2 cellular contexts compared by ENCODE assay signal in the genomic region with DNA sequence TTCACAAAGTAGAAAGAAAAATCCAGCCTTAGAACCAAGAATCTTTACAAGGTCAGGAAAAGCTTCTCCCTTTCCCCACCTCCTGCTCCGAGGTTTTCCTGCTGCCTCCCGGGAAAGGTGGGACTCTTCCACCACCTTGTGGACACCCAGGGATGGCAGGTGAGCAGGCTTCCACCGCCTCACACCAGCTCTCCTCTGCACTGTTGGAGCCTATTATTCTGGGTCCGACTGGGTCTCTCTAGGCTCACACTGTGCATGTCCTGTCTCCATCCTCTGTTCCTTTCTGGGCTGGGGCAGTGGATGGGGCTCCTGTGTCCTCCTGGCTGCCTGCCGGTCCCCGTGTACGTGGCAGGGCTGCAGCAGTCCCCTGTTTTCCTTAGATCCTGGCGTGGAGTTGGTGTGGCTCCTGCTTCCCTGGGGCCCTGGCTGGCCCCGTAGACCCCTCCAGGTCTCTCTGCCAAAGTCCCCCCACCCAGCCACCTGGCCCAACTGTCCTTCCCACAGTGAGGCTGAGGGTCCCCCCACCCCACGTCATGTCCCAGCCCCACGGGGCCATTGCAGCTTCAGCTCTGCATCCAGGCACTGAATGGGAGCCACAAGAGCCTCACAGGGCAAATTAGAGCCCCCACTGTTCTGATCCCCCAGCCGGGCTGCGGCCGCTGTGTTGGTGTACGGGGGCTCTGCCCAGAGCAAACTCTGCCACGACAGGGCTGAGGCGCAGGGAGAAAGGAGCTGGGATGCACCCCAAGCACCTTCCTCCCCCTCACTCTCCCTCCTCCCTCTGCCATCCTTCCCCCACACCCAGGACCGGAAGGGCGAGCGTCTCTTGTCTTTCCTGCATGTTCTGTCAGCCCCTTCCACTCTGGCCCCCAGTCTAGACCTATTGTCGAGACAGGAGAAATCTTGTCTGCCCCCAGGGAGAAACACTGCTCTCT.
TF ChIP-seq lines count a peak whose summit lies in the region.

No MANE protein-coding gene starts in this region.

TF ChIP-seq in GM23338, 12 proteins besides CTCF, POLR2A, EP300 and RAD21 (continued from another document):
- TF ChIP-seq POLR2AphosphoS5 (IDR thresholded peaks at IDR 0.05; ENCODE audit: low read depth), result no peak
- TF ChIP-seq ZNF114 (CRISPR knock-in tag; IDR thresholded peaks at IDR 0.05), result no peak
- TF ChIP-seq JUNB (IDR thresholded peaks at IDR 0.05; ENCODE audit: unreplicated experiment), result no peak
- TF ChIP-seq, protein P1, sequence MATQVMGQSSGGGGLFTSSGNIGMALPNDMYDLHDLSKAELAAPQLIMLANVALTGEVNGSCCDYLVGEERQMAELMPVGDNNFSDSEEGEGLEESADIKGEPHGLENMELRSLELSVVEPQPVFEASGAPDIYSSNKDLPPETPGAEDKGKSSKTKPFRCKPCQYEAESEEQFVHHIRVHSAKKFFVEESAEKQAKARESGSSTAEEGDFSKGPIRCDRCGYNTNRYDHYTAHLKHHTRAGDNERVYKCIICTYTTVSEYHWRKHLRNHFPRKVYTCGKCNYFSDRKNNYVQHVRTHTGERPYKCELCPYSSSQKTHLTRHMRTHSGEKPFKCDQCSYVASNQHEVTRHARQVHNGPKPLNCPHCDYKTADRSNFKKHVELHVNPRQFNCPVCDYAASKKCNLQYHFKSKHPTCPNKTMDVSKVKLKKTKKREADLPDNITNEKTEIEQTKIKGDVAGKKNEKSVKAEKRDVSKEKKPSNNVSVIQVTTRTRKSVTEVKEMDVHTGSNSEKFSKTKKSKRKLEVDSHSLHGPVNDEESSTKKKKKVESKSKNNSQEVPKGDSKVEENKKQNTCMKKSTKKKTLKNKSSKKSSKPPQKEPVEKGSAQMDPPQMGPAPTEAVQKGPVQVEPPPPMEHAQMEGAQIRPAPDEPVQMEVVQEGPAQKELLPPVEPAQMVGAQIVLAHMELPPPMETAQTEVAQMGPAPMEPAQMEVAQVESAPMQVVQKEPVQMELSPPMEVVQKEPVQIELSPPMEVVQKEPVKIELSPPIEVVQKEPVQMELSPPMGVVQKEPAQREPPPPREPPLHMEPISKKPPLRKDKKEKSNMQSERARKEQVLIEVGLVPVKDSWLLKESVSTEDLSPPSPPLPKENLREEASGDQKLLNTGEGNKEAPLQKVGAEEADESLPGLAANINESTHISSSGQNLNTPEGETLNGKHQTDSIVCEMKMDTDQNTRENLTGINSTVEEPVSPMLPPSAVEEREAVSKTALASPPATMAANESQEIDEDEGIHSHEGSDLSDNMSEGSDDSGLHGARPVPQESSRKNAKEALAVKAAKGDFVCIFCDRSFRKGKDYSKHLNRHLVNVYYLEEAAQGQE (IDR thresholded peaks at IDR 0.05; ENCODE audit: unreplicated experiment), result no peak
- no peak for TF ChIP-seq NANOG (IDR thresholded peaks at IDR 0.05; ENCODE audit: borderline replicate concordance)
- TF ChIP-seq STAT1 (IDR thresholded peaks at IDR 0.05; ENCODE audit: unreplicated experiment), result no peak
- TF ChIP-seq ZNF331 (CRISPR knock-in tag; IDR thresholded peaks at IDR 0.05; ENCODE audit: low read depth), result no peak
- TF ChIP-seq, protein P2, sequence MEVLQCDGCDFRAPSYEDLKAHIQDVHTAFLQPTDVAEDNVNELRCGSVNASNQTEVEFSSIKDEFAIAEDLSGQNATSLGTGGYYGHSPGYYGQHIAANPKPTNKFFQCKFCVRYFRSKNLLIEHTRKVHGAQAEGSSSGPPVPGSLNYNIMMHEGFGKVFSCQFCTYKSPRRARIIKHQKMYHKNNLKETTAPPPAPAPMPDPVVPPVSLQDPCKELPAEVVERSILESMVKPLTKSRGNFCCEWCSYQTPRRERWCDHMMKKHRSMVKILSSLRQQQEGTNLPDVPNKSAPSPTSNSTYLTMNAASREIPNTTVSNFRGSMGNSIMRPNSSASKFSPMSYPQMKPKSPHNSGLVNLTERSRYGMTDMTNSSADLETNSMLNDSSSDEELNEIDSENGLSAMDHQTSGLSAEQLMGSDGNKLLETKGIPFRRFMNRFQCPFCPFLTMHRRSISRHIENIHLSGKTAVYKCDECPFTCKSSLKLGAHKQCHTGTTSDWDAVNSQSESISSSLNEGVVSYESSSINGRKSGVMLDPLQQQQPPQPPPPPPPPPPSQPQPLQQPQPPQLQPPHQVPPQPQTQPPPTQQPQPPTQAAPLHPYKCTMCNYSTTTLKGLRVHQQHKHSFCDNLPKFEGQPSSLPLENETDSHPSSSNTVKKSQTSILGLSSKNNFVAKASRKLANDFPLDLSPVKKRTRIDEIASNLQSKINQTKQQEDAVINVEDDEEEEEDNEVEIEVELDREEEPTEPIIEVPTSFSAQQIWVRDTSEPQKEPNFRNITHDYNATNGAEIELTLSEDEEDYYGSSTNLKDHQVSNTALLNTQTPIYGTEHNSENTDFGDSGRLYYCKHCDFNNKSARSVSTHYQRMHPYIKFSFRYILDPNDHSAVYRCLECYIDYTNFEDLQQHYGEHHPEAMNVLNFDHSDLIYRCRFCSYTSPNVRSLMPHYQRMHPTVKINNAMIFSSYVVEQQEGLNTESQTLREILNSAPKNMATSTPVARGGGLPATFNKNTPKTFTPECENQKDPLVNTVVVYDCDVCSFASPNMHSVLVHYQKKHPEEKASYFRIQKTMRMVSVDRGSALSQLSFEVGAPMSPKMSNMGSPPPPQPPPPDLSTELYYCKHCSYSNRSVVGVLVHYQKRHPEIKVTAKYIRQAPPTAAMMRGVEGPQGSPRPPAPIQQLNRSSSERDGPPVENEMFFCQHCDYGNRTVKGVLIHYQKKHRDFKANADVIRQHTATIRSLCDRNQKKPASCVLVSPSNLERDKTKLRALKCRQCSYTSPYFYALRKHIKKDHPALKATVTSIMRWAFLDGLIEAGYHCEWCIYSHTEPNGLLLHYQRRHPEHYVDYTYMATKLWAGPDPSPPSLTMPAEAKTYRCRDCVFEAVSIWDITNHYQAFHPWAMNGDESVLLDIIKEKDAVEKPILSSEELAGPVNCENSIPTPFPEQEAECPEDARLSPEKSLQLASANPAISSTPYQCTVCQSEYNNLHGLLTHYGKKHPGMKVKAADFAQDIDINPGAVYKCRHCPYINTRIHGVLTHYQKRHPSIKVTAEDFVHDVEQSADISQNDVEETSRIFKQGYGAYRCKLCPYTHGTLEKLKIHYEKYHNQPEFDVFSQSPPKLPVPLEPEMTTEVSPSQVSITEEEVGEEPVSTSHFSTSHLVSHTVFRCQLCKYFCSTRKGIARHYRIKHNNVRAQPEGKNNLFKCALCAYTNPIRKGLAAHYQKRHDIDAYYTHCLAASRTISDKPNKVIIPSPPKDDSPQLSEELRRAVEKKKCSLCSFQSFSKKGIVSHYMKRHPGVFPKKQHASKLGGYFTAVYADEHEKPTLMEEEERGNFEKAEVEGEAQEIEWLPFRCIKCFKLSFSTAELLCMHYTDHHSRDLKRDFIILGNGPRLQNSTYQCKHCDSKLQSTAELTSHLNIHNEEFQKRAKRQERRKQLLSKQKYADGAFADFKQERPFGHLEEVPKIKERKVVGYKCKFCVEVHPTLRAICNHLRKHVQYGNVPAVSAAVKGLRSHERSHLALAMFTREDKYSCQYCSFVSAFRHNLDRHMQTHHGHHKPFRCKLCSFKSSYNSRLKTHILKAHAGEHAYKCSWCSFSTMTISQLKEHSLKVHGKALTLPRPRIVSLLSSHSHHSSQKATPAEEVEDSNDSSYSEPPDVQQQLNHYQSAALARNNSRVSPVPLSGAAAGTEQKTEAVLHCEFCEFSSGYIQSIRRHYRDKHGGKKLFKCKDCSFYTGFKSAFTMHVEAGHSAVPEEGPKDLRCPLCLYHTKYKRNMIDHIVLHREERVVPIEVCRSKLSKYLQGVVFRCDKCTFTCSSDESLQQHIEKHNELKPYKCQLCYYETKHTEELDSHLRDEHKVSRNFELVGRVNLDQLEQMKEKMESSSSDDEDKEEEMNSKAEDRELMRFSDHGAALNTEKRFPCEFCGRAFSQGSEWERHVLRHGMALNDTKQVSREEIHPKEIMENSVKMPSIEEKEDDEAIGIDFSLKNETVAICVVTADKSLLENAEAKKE (CRISPR knock-in tag; IDR thresholded peaks at IDR 0.05), result no peak
- no peak for TF ChIP-seq CREB1 (CRISPR knock-in tag; IDR thresholded peaks at IDR 0.05; ENCODE audit: low read depth)
- no peak for TF ChIP-seq EZH2 (IDR thresholded peaks at IDR 0.05; ENCODE audit: low read depth, unreplicated experiment)

TF ChIP-seq in endothelial cell of umbilical vein, 7 proteins besides CTCF, POLR2A, EP300 and RAD21:
- TF ChIP-seq POLR2AphosphoS5 (IDR thresholded peaks at IDR 0.05; ENCODE audit: insufficient read depth, low read depth, low read length), result no peak
- TF ChIP-seq MYC (IDR thresholded peaks at IDR 0.05; ENCODE audit: low read depth, low read length), result no peak
- TF ChIP-seq GATA2 (IDR thresholded peaks at IDR 0.05; ENCODE audit: insufficient read depth, insufficient read length, low read depth, low read length), result no peak
- TF ChIP-seq FOS (IDR thresholded peaks at IDR 0.05; ENCODE audit: borderline replicate concordance, insufficient read depth, low read length), result no peak
- no peak for TF ChIP-seq EZH2 (IDR thresholded peaks at IDR 0.05; ENCODE audit: borderline replicate concordance, low read depth, low read length, severe bottlenecking)
